23 cellular contexts compared by ENCODE assay signal in the genomic region with DNA sequence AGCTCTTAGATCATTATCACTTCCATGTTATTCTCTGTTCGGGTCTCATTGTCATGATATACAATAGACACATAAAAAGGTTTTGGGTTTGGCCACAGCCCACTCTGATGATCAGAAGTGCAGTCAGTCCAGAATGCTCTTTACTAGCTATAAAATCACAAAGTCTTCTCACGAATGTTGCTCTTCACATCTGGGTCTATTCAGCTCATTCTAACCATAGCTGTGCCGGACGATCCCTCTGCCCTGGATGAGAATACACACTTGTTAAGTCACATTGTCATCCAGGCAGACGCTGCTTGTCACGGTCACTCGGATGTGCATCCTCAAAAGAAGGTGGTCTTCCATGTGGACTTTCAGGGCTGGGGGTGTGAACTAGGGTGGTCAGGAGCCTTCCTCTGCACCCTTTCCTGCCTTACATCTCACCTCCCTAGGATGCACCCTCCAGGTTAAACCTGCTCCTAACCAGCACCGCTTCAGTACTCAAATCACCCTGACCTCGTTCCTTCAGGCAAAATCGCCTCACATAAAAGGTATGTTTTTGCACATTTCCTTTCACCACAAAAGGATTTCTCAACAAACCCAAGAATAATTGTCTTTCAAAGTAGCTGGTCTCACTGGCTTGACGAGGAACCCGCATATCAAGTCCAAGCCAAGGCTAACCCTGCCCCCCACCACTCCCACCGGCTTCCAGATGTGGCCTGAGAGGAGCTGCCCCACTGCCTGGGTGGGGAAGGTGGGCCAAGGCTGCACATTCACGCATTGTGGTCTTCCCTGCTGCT. TPM values are rescaled to one million over a fixed set of nuclear protein-coding genes. Genes with fewer than 3 reads are reported as not detected.
DNase-seq lines count a peak whose midpoint lies in the region; ATAC-seq and TF ChIP-seq lines count a peak whose summit lies in the region.
"Had no signal": no experiment of that assay in that cellular context is flagged by ENCODE, and none has a peak within 500 bp of the region (broad histone marks: within the 10 kb centered on the region; RNA-seq: fewer than 3 reads in every experiment).

No MANE protein-coding gene starts in this region.

- no CpG with 5 or more reads among the region's 14 CpGs for WGBS in H9 (ENCODE audit: extremely low coverage, insufficient read length, low lambda C conversion rate)

- H4K5ac ChIP-seq in H9 (ENCODE audit: insufficient read length, low read depth, low read length), result no peak overlapping the region

- no peak for TF ChIP-seq CTCF in H9 (conservative IDR thresholded peaks at IDR 0.05)
- no peak for TF ChIP-seq CTCF in foreskin keratinocyte (conservative IDR thresholded peaks at IDR 0.05)

- H3K79me1 ChIP-seq in H9 (ENCODE audit: insufficient read depth, low read depth, low read length, poor library complexity, severe bottlenecking), result no peaks in the 10 kb centered on the region

- no peak overlapping the region for H4K91ac ChIP-seq in H9 (ENCODE audit: insufficient read length, low read depth, low read length)

- H3K18ac ChIP-seq in H9 (ENCODE audit: insufficient read length, low read depth, low read length), result no peak overlapping the region

- no peak overlapping the region for H3K56ac ChIP-seq in H9 (ENCODE audit: insufficient read length, low read depth, low read length)

- H2BK12ac ChIP-seq in H9 (ENCODE audit: insufficient read length, low read depth, low read length), result no peak overlapping the region

- ATAC-seq in foreskin keratinocyte, result peak; percentile 39
- ATAC-seq: A549; effector memory CD8-positive, alpha-beta T cell; left lobe of liver had no signal

- no peak overlapping the region for H3K14ac ChIP-seq in H9 (ENCODE audit: insufficient read depth, low read length)

- H2BK20ac ChIP-seq in H9 (ENCODE audit: low read depth, low read length, poor library complexity, severe bottlenecking), result no peak overlapping the region

- H3K9me3 ChIP-seq in H9 (ENCODE audit: control insufficient read depth, low read depth, low read length), result no peaks in the 10 kb centered on the region
- H3K9me3 ChIP-seq: A549, Peyer's patch had no signal

- H3K27ac ChIP-seq in H9 (ENCODE audit: insufficient read length, low read depth, low read length) (no peak overlapping the region), foreskin keratinocyte (no peak overlapping the region)
- H3K27ac ChIP-seq: A549, Peyer's patch, SK-N-MC had no signal

- no peak overlapping the region for H3T11ph ChIP-seq in H9 (ENCODE audit: low read length)

- no peak overlapping the region for H3K4ac ChIP-seq in H9 (ENCODE audit: low read depth, low read length)

- H2AK5ac ChIP-seq in H9 (ENCODE audit: insufficient read length, low read length), result no peak overlapping the region

- no peak overlapping the region for H3K4me3 Mint-ChIP-seq in H9
- H3K4me3 Mint-ChIP-seq: effector memory CD8-positive, alpha-beta T cell; nephron; T-helper 2 cell treated with Interferon-gamma antibody and Interleukin-4, amounts not matched to agents 5 μg/mL and 100 μg/mL, for 36 hours had no signal

- H3K9me3 Mint-ChIP-seq in H9, result no peaks in the 10 kb centered on the region; a peak in 1 of 5 replicates
- H3K9me3 Mint-ChIP-seq: effector memory CD8-positive, alpha-beta T cell; nephron; T-helper 2 cell treated with Interferon-gamma antibody and Interleukin-4, amounts not matched to agents 5 μg/mL and 100 μg/mL, for 36 hours had no signal

- H3K23ac ChIP-seq in H9 (ENCODE audit: insufficient read length, low read depth, low read length), result no peak overlapping the region

- no peak overlapping the region for H2BK15ac ChIP-seq in H9 (ENCODE audit: low read depth, low read length)

- H3K23me2 ChIP-seq in H9 (ENCODE audit: insufficient read length, low read depth, low read length, poor library complexity, severe bottlenecking), result no peaks in the 10 kb centered on the region

- H2BK120ac ChIP-seq in H9 (ENCODE audit: low read depth, low read length, poor library complexity, severe bottlenecking), result no peak overlapping the region

- no peaks in the 10 kb centered on the region for H4K20me1 ChIP-seq in H9 (ENCODE audit: control insufficient read depth, insufficient read depth, insufficient read length)

- no peak overlapping the region for H2AFZ ChIP-seq in H9 (ENCODE audit: low read length)

- H3K27me3 ChIP-seq in H9 (ENCODE audit: insufficient read depth, low read length) (no peaks in the 10 kb centered on the region), foreskin keratinocyte (no peaks in the 10 kb centered on the region)
- H3K27me3 ChIP-seq: Peyer's patch had no signal

- DNase-seq in AG08395 (ENCODE audit: low spot score) (peak; percentile 30), H9 (no peak), amniotic epithelial cell (ENCODE audit: low read depth) (peak; percentile 73), foreskin keratinocyte (peak; percentile 45 to 77), SKM-1 treated with dmso at 0.1 percent for 144 hours (lab: John Stamatoyannopoulos, UW; ENCODE audit: unreplicated experiment) (no peak), NCI-H446 treated with DMSO at 0.1 percent for 48 hours (lab: John Stamatoyannopoulos, UW) (no peak), SIG-M5 treated with dmso at 0.1 percent for 504 hours (lab: John Stamatoyannopoulos, UW; ENCODE audit: unreplicated experiment) (no peak), DMS53 (lab: John Stamatoyannopoulos, UW) (no peak)
- DNase-seq: activated CD4-positive, alpha-beta T cell treated with anti-CD3 and anti-CD28 coated beads, Interleukin-2, amount 50 U/mL, for 48 hours; activated gamma-delta T cell treated with Interleukin-2 at 50 U/mL for 16 hours; C1 segment of cervical spinal cord; effector memory CD8-positive, alpha-beta T cell; GOT3; KBM-7; NCI-H187 treated with DMSO at 0.1 percent for 48 hours; NCI-H226; Peyer's patch; stimulated activated CD4-positive, alpha-beta T cell treated with anti-CD3 and anti-CD28 coated beads, Interleukin-4, amount 100 ng/mL, for 1 hour had no signal

- no peak overlapping the region for H3K9ac ChIP-seq in H9 (ENCODE audit: extremely low read depth, insufficient read length, low read length)

- no peaks in the 10 kb centered on the region for H3K36me3 Mint-ChIP-seq in H9 (ENCODE audit: insufficient read depth in 1 of 3, low read depth in 3 of 3)

- H3K4me1 ChIP-seq in H9 (ENCODE audit: insufficient read depth, low read length) (no peaks in the 10 kb centered on the region; the same call in none of the 2 replicates), foreskin keratinocyte (peaks cover 13% of the 10 kb centered on the region)

- peak overlapping the region; percentile 1 for H3K4me2 ChIP-seq in H9 (ENCODE audit: insufficient read depth, insufficient read length, low read length)
- H3K4me2 ChIP-seq: A549 had no signal

- no peak overlapping the region for H2BK5ac ChIP-seq in H9 (ENCODE audit: insufficient read length, low read length)

- no peaks in the 10 kb centered on the region for H3K79me2 ChIP-seq in H9 (ENCODE audit: insufficient read depth, low read length)

- H4K8ac ChIP-seq in H9 (replicated peaks; ENCODE audit: insufficient read length, low read depth, low read length), result no peak overlapping the region

- peaks cover 29 to 32% of the 10 kb centered on the region in 2 experiments for H3K4me1 Mint-ChIP-seq in H9

- H3K27ac Mint-ChIP-seq in H9, result no peak overlapping the region
- H3K27ac Mint-ChIP-seq: nephron; T-helper 2 cell treated with Interferon-gamma antibody and Interleukin-4, amounts not matched to agents 5 μg/mL and 100 μg/mL, for 36 hours had no signal

- H3K27me3 Mint-ChIP-seq in H9 (ENCODE audit: low read depth), result no peaks in the 10 kb centered on the region
- H3K27me3 Mint-ChIP-seq: effector memory CD8-positive, alpha-beta T cell had no signal

RNA-seq across cellular contexts. Expression of gene ANKH, which starts 21.9 kb away (rescaled TPM):
- 9.6 and 10.2 TPM in 2 replicates for total RNA-seq in H9 (2021)
- 8.7 and 14.0 TPM in 2 replicates for total RNA-seq in foreskin keratinocyte
- polyA plus RNA-seq in foreskin keratinocyte, result 9.8 and 11.8 TPM in 2 replicates

Comparison
In these comparisons a context has a peak if more than half of its experiments do, and no peak if none do; other contexts are left out.
1. DNase-seq: peak in AG08395 (single experiment), amniotic epithelial cell (single experiment) and foreskin keratinocyte (2 of 2); none in H9 (single experiment), SKM-1 treated with dmso at 0.1 percent for 144 hours (single experiment), NCI-H446 treated with DMSO at 0.1 percent for 48 hours (single experiment), SIG-M5 treated with dmso at 0.1 percent for 504 hours (single experiment) and DMS53 (single experiment).